In genomic region chr6:71852951-71853350, GRCh38 we compare ENCODE assay signal across 1 cellular context.
TF ChIP-seq lines count a peak whose summit lies in the region.

No MANE protein-coding gene starts in this region.

TF ChIP-seq in GM23338, 12 proteins besides CTCF, POLR2A, EP300 and RAD21 (continued from another document):
- no peak for TF ChIP-seq ZNF462 (CRISPR knock-in tag; IDR thresholded peaks at IDR 0.05)
- no peak for TF ChIP-seq ZNF331 (CRISPR knock-in tag; IDR thresholded peaks at IDR 0.05; ENCODE audit: low read depth)
- no peak for TF ChIP-seq ETS1 (IDR thresholded peaks at IDR 0.05)
